8 cellular contexts compared by ENCODE assay signal in genomic region chr16:80541306-80541694, GRCh38. TPM values are rescaled to one million over a fixed set of nuclear protein-coding genes. Genes with fewer than 3 reads are reported as not detected.
DNase-seq lines count a peak whose midpoint lies in the region; ATAC-seq and TF ChIP-seq lines count a peak whose summit lies in the region.

No MANE protein-coding gene starts in this region.

- no peaks in the 10 kb centered on the region for H3K36me3 ChIP-seq in CD8-positive, alpha-beta memory T cell (ENCODE audit: insufficient read depth, low read length)
- H3K36me3 ChIP-seq in SJSA1 = no peaks in the 10 kb centered on the region
- no peaks in the 10 kb centered on the region for H3K36me3 ChIP-seq in fibroblast of lung (ENCODE audit: control insufficient read depth, insufficient read depth, low read length)
- no peaks in the 10 kb centered on the region for H3K36me3 ChIP-seq in parathyroid adenoma (ENCODE audit: control insufficient read depth, insufficient read depth, low read length)

- peaks cover 0 to 2% (median 0%) of the 10 kb centered on the region in 5 donors for H3K9me3 Mint-ChIP-seq in CD8-positive, alpha-beta memory T cell

- CTCF ChIA-PET in CD8-positive, alpha-beta memory T cell (lab: Charles Lee) = interaction anchor here (0.6 to 1.2 kb wide), 2 partner anchors 39 to 68 kb away, joined by 3 read pairs; no protein-coding TSS in a partner anchor

- no peak for ATAC-seq in GM21717 (IDR thresholded peaks at IDR 0.05; ENCODE audit: unreplicated experiment)

- POLR2A ChIA-PET in CD8-positive, alpha-beta memory T cell (lab: Charles Lee) = interaction anchor here (0.6 kb wide), 1 partner anchor 66 kb away, joined by 3 read pairs; no protein-coding TSS in a partner anchor

- peaks cover 17 to 24% (median 17%) of the 10 kb centered on the region in 3 donors for H3K4me1 Mint-ChIP-seq in CD8-positive, alpha-beta memory T cell

- no peak for DNase-seq in CD8-positive, alpha-beta memory T cell
- DNase-seq in SJSA1 (ENCODE audit: low read depth in 1 of 2, low spot score in 2 of 2) (no peak), fibroblast of lung (ENCODE audit: low read depth in 2 of 2) (no peak), NCI-H82 treated with DMSO at 0.1 percent for 48 hours (lab: John Stamatoyannopoulos, UW; ENCODE audit: unreplicated experiment) (no peak), NOMO-1 (lab: John Stamatoyannopoulos, UW; ENCODE audit: unreplicated experiment in 2 of 2) (no peak), 8988T (no peak)

- peaks cover 0 to 9% of the 10 kb centered on the region in 2 donors for H3K27me3 Mint-ChIP-seq in CD8-positive, alpha-beta memory T cell

- H3K9ac ChIP-seq in fibroblast of lung (ENCODE audit: insufficient read depth, low read length) = peak overlapping the region; percentile 83
- peak overlapping the region; percentile 31 for H3K9ac ChIP-seq in parathyroid adenoma

- no peaks in the 10 kb centered on the region for H4K20me1 ChIP-seq in fibroblast of lung (ENCODE audit: control insufficient read depth, extremely low read depth, insufficient read depth, low read length)

- TF ChIP-seq CTCF in fibroblast of lung (conservative IDR thresholded peaks at IDR 0.05 in 1 of 2, IDR thresholded peaks at IDR 0.05 in 1 of 2; ENCODE audit: low read depth in 1 of 2, low read length in 2 of 2) (no peak), parathyroid adenoma (IDR thresholded peaks at IDR 0.05) (no peak)

- no peaks in the 10 kb centered on the region for H3K9me3 ChIP-seq in CD8-positive, alpha-beta memory T cell (ENCODE audit: low read length)
- H3K9me3 ChIP-seq in SJSA1 (replicated peaks) (peaks cover 3% of the 10 kb centered on the region; the same call in 1 of the 2 replicates), fibroblast of lung (ENCODE audit: control insufficient read depth, insufficient read depth, low read depth, low read length) (no peaks in the 10 kb centered on the region), parathyroid adenoma (ENCODE audit: control insufficient read depth, low read length) (no peaks in the 10 kb centered on the region)

- H3K27ac Mint-ChIP-seq in CD8-positive, alpha-beta memory T cell = peak overlapping the region; percentile 94 to 98 (median 97)

- H3K27me3 ChIP-seq in CD8-positive, alpha-beta memory T cell (ENCODE audit: insufficient read depth, low read length, poor library complexity, severe bottlenecking) = no peaks in the 10 kb centered on the region
- H3K27me3 ChIP-seq in SJSA1 (replicated peaks) (no peaks in the 10 kb centered on the region; the same call in 1 of the 2 replicates), fibroblast of lung (ENCODE audit: control insufficient read depth, insufficient read depth, low read length) (no peaks in the 10 kb centered on the region), parathyroid adenoma (ENCODE audit: control insufficient read depth, insufficient read depth, low read length) (no peaks in the 10 kb centered on the region)

- peak overlapping the region; percentile 90 for H3K4me3 ChIP-seq in CD8-positive, alpha-beta memory T cell (ENCODE audit: low read length)
- H3K4me3 ChIP-seq in SJSA1 (peak overlapping the region; percentile 40), fibroblast of lung (replicated peaks in 1 of 4; ENCODE audit: control extremely low read depth in 1 of 4, insufficient read depth in 1 of 4, low read depth in 3 of 4, low read length in 4 of 4) (peak overlapping the region; percentile 59 to 82 (median 77)), parathyroid adenoma (ENCODE audit: low read depth, low read length) (peak overlapping the region; percentile 94)

- peak overlapping the region; percentile 98 for H3K4me2 ChIP-seq in fibroblast of lung (ENCODE audit: extremely low read depth, insufficient read depth, low read length)
- H3K4me2 ChIP-seq in parathyroid adenoma (ENCODE audit: low read length) = peak overlapping the region; percentile 98

- H3K79me2 ChIP-seq in fibroblast of lung (ENCODE audit: control insufficient read depth, insufficient read depth, low read length) = no peaks in the 10 kb centered on the region
- no peaks in the 10 kb centered on the region for H3K79me2 ChIP-seq in parathyroid adenoma

- H2AFZ ChIP-seq in fibroblast of lung (ENCODE audit: low read length) (peak overlapping the region; percentile 89), parathyroid adenoma (peak overlapping the region; percentile 99)

- peak overlapping the region; percentile 84 for H3K27ac ChIP-seq in CD8-positive, alpha-beta memory T cell (ENCODE audit: low read depth, low read length)
- H3K27ac ChIP-seq in SJSA1 (no peak overlapping the region), fibroblast of lung (ENCODE audit: insufficient read depth, low read length) (no peak overlapping the region), parathyroid adenoma (peak overlapping the region; percentile 68)

- peaks cover 12% of the 10 kb centered on the region for H3K4me1 ChIP-seq in CD8-positive, alpha-beta memory T cell (ENCODE audit: insufficient read depth, low read length)
- H3K4me1 ChIP-seq in SJSA1 (replicated peaks) (peaks cover 11% of the 10 kb centered on the region), fibroblast of lung (ENCODE audit: control insufficient read depth, extremely low read depth, insufficient read depth, low read length) (no peaks in the 10 kb centered on the region), parathyroid adenoma (no peaks in the 10 kb centered on the region)

- peaks cover 0 to 6% (median 0%) of the 10 kb centered on the region in 3 donors for H3K36me3 Mint-ChIP-seq in CD8-positive, alpha-beta memory T cell

- H3K4me3 Mint-ChIP-seq in CD8-positive, alpha-beta memory T cell = peak overlapping the region; percentile 94 to 98 (median 96)

RNA-seq across cellular contexts. Expression of gene DYNLRB2, which starts 0.5 kb away (rescaled TPM):
- total RNA-seq in CD8-positive, alpha-beta memory T cell = under 1 TPM in 1 of 2 experiments, not detected in 1; 0.58 TPM
- polyA plus RNA-seq in CD8-positive, alpha-beta memory T cell = 0.83 TPM
- total RNA-seq in SJSA1 (2014; rRNA removed; shearing (Covaris generic)) = not detected in 2 replicates
- 0.26 and 0.33 TPM in 2 replicates for total RNA-seq in fibroblast of lung
- not detected in 2 replicates for polyA plus RNA-seq in fibroblast of lung
- polyA plus RNA-seq in fibroblast of lung (2012) = 0.30 and 0.56 TPM in 2 replicates
- not detected in 2 replicates for polyA minus RNA-seq in fibroblast of lung (ENCODE audit: low replicate concordance)

Comparison
In these comparisons a context has a peak if more than half of its experiments do, and no peak if none do; other contexts are left out.
1. H3K27ac ChIP-seq: peak in CD8-positive, alpha-beta memory T cell (single experiment) and parathyroid adenoma (single experiment); none in SJSA1 (single experiment) and fibroblast of lung (single experiment).
2. H3K4me3 ChIP-seq: peak in every context shown above with its lines; median percentile 94 in parathyroid adenoma; 90 in CD8-positive, alpha-beta memory T cell; 77 in fibroblast of lung; 40 in SJSA1.